In genomic region chr16:27025581-27025980, GRCh38 we compare ENCODE assay signal across 25 cellular contexts. TPM values are rescaled to one million over a fixed set of nuclear protein-coding genes. Genes with fewer than 3 reads are reported as not detected.
"Had no signal": no experiment of that assay in that cellular context is flagged by ENCODE, and none has a peak within 500 bp of the region (broad histone marks: within the 10 kb centered on the region; RNA-seq: fewer than 3 reads in every experiment).

No MANE protein-coding gene starts in this region.

- H3K36me3 ChIP-seq: esophagus muscularis mucosa, gastrocnemius medialis, heart right ventricle, neutrophil, spleen, thyroid gland had no signal

- H3K27ac ChIP-seq: epithelial cell of prostate, esophagus muscularis mucosa, gastrocnemius medialis, heart right ventricle, neutrophil, spleen, thyroid gland had no signal

- ATAC-seq: effector memory CD8-positive, alpha-beta T cell; gastrocnemius medialis; heart right ventricle; naive thymus-derived CD4-positive, alpha-beta T cell; sciatic nerve had no signal

- DNase-seq: effector memory CD8-positive, alpha-beta T cell; gastrocnemius medialis; heart right ventricle; hypothalamus; kidney glomerular epithelial cell; naive thymus-derived CD4-positive, alpha-beta T cell; nephron progenitor cell; posterior cingulate gyrus; spleen; stimulated activated CD4-positive, alpha-beta T cell treated with anti-CD3 and anti-CD28 coated beads, Interleukin-2, amount 100 ng/mL, for 24 hours; stimulated activated CD4-positive, alpha-beta T cell treated with anti-CD3 and anti-CD28 coated beads, Interleukin-4, amount 100 ng/mL, for 4 hours; stimulated activated naive CD4-positive, alpha-beta T cell; thyroid gland had no signal

- H3K4me3 Mint-ChIP-seq: effector memory CD8-positive, alpha-beta T cell; naive thymus-derived CD4-positive, alpha-beta T cell; nephron progenitor cell; type B pancreatic cell had no signal

- H3K27ac Mint-ChIP-seq: effector memory CD8-positive, alpha-beta T cell; naive thymus-derived CD4-positive, alpha-beta T cell; nephron progenitor cell; type B pancreatic cell had no signal

- H3K4me1 ChIP-seq: esophagus muscularis mucosa, gastrocnemius medialis, heart right ventricle, spleen, thyroid gland had no signal

- H3K4me3 ChIP-seq: esophagus muscularis mucosa, gastrocnemius medialis, heart right ventricle, spleen, thyroid gland had no signal

- H3K9me3 Mint-ChIP-seq: effector memory CD8-positive, alpha-beta T cell; type B pancreatic cell had no signal

- H3K36me3 Mint-ChIP-seq: naive thymus-derived CD4-positive, alpha-beta T cell; type B pancreatic cell had no signal

- H3K9me3 ChIP-seq: esophagus muscularis mucosa, gastrocnemius medialis, neutrophil, spleen, thyroid gland had no signal

- H3K27me3 ChIP-seq: gastrocnemius medialis, neutrophil, spleen, thyroid gland had no signal

RNA-seq across cellular contexts. Expression of gene C16orf82, which starts 41.1 kb away (rescaled TPM):
- total RNA-seq: esophagus muscularis mucosa; fibroblast of villous mesenchyme; gastrocnemius medialis; heart right ventricle; liver; lung microvascular endothelial cell; mesenteric fat pad; naive thymus-derived CD4-positive, alpha-beta T cell; osteoblast; pulmonary artery endothelial cell; skeletal muscle tissue; spleen had no signal
- polyA plus RNA-seq: heart right ventricle; liver; naive thymus-derived CD4-positive, alpha-beta T cell; spleen had no signal
